26 cellular contexts compared by ENCODE assay signal in genomic region chr1:50705041-50705440, GRCh38.
DNase-seq lines count a peak whose midpoint lies in the region; ATAC-seq, FAIRE-seq and TF ChIP-seq lines count a peak whose summit lies in the region.
"Had no signal": no experiment of that assay in that cellular context is flagged by ENCODE, and none has a peak within 500 bp of the region (broad histone marks: within the 10 kb centered on the region; RNA-seq: fewer than 3 reads in every experiment).

No MANE protein-coding gene starts in this region.

- no peaks in the 10 kb centered on the region for H3K4me1 Mint-ChIP-seq in activated T-helper 1 cell treated with anti-CD3 and anti-CD28 coated beads, Interleukin-12 subunit alpha, Interleukin-12 subunit beta, Interleukin-2, Interleukin-4 antibody, amounts not matched to agents 30 ng/mL and 10 ng/mL and 1 ng/mL, durations not matched to agents 14 hours and 24 hours and 36 hours (ENCODE audit: low read depth)
- H3K4me1 Mint-ChIP-seq in T-helper 17 cell: peaks cover 9% of the 10 kb centered on the region

- TF ChIP-seq POLR2A in gastrocnemius medialis (IDR thresholded peaks at IDR 0.05): no peak

- H3K4me3 Mint-ChIP-seq in activated T-helper 1 cell treated with anti-CD3 and anti-CD28 coated beads, Interleukin-12 subunit alpha, Interleukin-12 subunit beta, Interleukin-2, Interleukin-4 antibody, amounts not matched to agents 30 ng/mL and 10 ng/mL and 1 ng/mL, durations not matched to agents 14 hours and 24 hours and 36 hours: no peak overlapping the region
- no peak overlapping the region for H3K4me3 Mint-ChIP-seq in T-helper 17 cell
- H3K4me3 Mint-ChIP-seq: activated CD8-positive, alpha-beta T cell treated with anti-CD3 and anti-CD28 coated beads for 36 hours; activated naive CD8-positive, alpha-beta T cell treated with anti-CD3 and anti-CD28 coated beads for 36 hours; CD4-positive, alpha-beta T cell; mesothelial cell of epicardium; naive thymus-derived CD8-positive, alpha-beta T cell had no signal

- H3K36me3 Mint-ChIP-seq in activated T-helper 1 cell treated with anti-CD3 and anti-CD28 coated beads, Interleukin-12 subunit alpha, Interleukin-12 subunit beta, Interleukin-2, Interleukin-4 antibody, amounts not matched to agents 30 ng/mL and 10 ng/mL and 1 ng/mL, durations not matched to agents 14 hours and 24 hours and 36 hours (ENCODE audit: low read depth): no peaks in the 10 kb centered on the region
- peaks cover 2% of the 10 kb centered on the region for H3K36me3 Mint-ChIP-seq in T-helper 17 cell (ENCODE audit: low read depth)
- H3K36me3 Mint-ChIP-seq: mesothelial cell of epicardium had no signal

- in situ Hi-C loops in gastrocnemius medialis (cut with MboI; ENCODE audit: low sequenced_read_pairs in 4 of 4): no loop called here

- H3K9me3 Mint-ChIP-seq in activated T-helper 1 cell treated with anti-CD3 and anti-CD28 coated beads, Interleukin-12 subunit alpha, Interleukin-12 subunit beta, Interleukin-2, Interleukin-4 antibody, amounts not matched to agents 30 ng/mL and 10 ng/mL and 1 ng/mL, durations not matched to agents 14 hours and 24 hours and 36 hours: no peaks in the 10 kb centered on the region
- H3K9me3 Mint-ChIP-seq: activated CD8-positive, alpha-beta T cell treated with anti-CD3 and anti-CD28 coated beads for 36 hours; activated naive CD8-positive, alpha-beta T cell treated with anti-CD3 and anti-CD28 coated beads for 36 hours; activated T-helper 2 cell treated with anti-CD3 and anti-CD28 coated beads, Interferon-gamma antibody, Interleukin-2, Interleukin-4, amounts not matched to agents 10 μg/mL and 5 μg/mL and 100 μg/mL, durations not matched to agents 14 hours and 24 hours and 36 hours; CD4-positive, alpha-beta T cell; mesothelial cell of epicardium; naive thymus-derived CD8-positive, alpha-beta T cell had no signal

- H3K27ac ChIP-seq in gastrocnemius medialis: peak overlapping the region in 3 of 4 donors; percentile 2 to 29 (median 6)
- H3K27ac ChIP-seq: Peyer's patch, SJCRH30, thoracic aorta had no signal

- no peaks in the 10 kb centered on the region for H3K36me3 ChIP-seq in bronchial epithelial cell (ENCODE audit: control insufficient read depth, insufficient read depth, low read length)
- H3K36me3 ChIP-seq in gastrocnemius medialis: no peaks in the 10 kb centered on the region
- H3K36me3 ChIP-seq: Peyer's patch, SJCRH30, thoracic aorta had no signal

- peaks cover 38 to 44% of the 10 kb centered on the region in 2 donors for H3K4me1 ChIP-seq in gastrocnemius medialis
- H3K4me1 ChIP-seq: Peyer's patch had no signal

- ATAC-seq in gastrocnemius medialis: peak in 1 of 2 donors; percentile 61
- no peak for ATAC-seq in T-helper 17 cell
- ATAC-seq: activated CD8-positive, alpha-beta T cell treated with anti-CD3 and anti-CD28 coated beads for 36 hours; naive thymus-derived CD8-positive, alpha-beta T cell; stimulated activated naive CD8-positive, alpha-beta T cell treated with anti-CD3 and anti-CD28 coated beads, Interleukin-15, Interleukin-2, amounts not matched to agents 100 U/mL and 50 U/mL, for 24 hours had no signal

- peak; percentile 31 for DNase-seq in NCI-H2107 treated with DMSO at 0.1 percent for 48 hours (lab: John Stamatoyannopoulos, UW; ENCODE audit: unreplicated experiment)
- no peak for DNase-seq in NCI-H2107 (lab: John Stamatoyannopoulos, UW)
- peak; percentile 45 for DNase-seq in NCI-H1694 treated with DMSO at 0.1 percent for 48 hours (lab: John Stamatoyannopoulos, UW)
- peak; percentile 20 for DNase-seq in bronchial epithelial cell (ENCODE audit: low read depth)
- DNase-seq in gastrocnemius medialis: no peak
- DNase-seq in activated T-helper 1 cell treated with anti-CD3 and anti-CD28 coated beads, Interleukin-12 subunit alpha, Interleukin-12 subunit beta, Interleukin-2, Interleukin-4 antibody, amounts not matched to agents 30 ng/mL and 10 ng/mL and 1 ng/mL, durations not matched to agents 14 hours and 24 hours and 36 hours (ENCODE audit: low spot score): no peak
- no peak for DNase-seq in NCI-H1105 treated with DMSO at 0.1 percent for 48 hours (lab: John Stamatoyannopoulos, UW)
- DNase-seq in T-helper 17 cell: no peak
- DNase-seq: activated CD8-positive, alpha-beta T cell treated with anti-CD3 and anti-CD28 coated beads for 36 hours; activated naive CD8-positive, alpha-beta T cell treated with anti-CD3 and anti-CD28 coated beads for 36 hours; aorta; CD4-positive, alpha-beta T cell; naive thymus-derived CD8-positive, alpha-beta T cell; NCI-H1930; NCI-H510A; nucleus accumbens; Peyer's patch; stimulated activated naive CD8-positive, alpha-beta T cell treated with anti-CD3 and anti-CD28 coated beads, Interleukin-15, Interleukin-2, amounts not matched to agents 100 U/mL and 50 U/mL, for 24 hours had no signal

- H3K27ac Mint-ChIP-seq in activated T-helper 1 cell treated with anti-CD3 and anti-CD28 coated beads, Interleukin-12 subunit alpha, Interleukin-12 subunit beta, Interleukin-2, Interleukin-4 antibody, amounts not matched to agents 30 ng/mL and 10 ng/mL and 1 ng/mL, durations not matched to agents 14 hours and 24 hours and 36 hours: no peak overlapping the region
- no peak overlapping the region for H3K27ac Mint-ChIP-seq in T-helper 17 cell
- H3K27ac Mint-ChIP-seq: activated CD8-positive, alpha-beta T cell treated with anti-CD3 and anti-CD28 coated beads for 36 hours; activated naive CD8-positive, alpha-beta T cell treated with anti-CD3 and anti-CD28 coated beads for 36 hours; activated T-helper 2 cell treated with anti-CD3 and anti-CD28 coated beads, Interferon-gamma antibody, Interleukin-2, Interleukin-4, amounts not matched to agents 10 μg/mL and 5 μg/mL and 100 μg/mL, durations not matched to agents 14 hours and 24 hours and 36 hours; CD4-positive, alpha-beta T cell had no signal

- H3K27me3 ChIP-seq in bronchial epithelial cell (ENCODE audit: control insufficient read depth, insufficient read depth, low read length): no peaks in the 10 kb centered on the region
- H3K27me3 ChIP-seq in gastrocnemius medialis: no peaks in the 10 kb centered on the region
- H3K27me3 ChIP-seq: Peyer's patch, SJCRH30 had no signal

- no peak overlapping the region for H3K4me3 ChIP-seq in bronchial epithelial cell (ENCODE audit: low read depth, low read length)
- H3K4me3 ChIP-seq in gastrocnemius medialis: no peak overlapping the region
- H3K4me3 ChIP-seq: Peyer's patch, SJCRH30, thoracic aorta had no signal

- H3K9me3 ChIP-seq in gastrocnemius medialis: no peaks in the 10 kb centered on the region
- no peaks in the 10 kb centered on the region for H3K9me3 ChIP-seq in T-helper 17 cell (ENCODE audit: control insufficient read depth, low read length, poor library complexity, severe bottlenecking)
- H3K9me3 ChIP-seq: Peyer's patch, SJCRH30, thoracic aorta had no signal

- no peak for TF ChIP-seq CTCF in bronchial epithelial cell (IDR thresholded peaks at IDR 0.05; ENCODE audit: insufficient read depth, low read length, severe bottlenecking)
- TF ChIP-seq CTCF in gastrocnemius medialis (IDR thresholded peaks at IDR 0.05 in 4 of 5, conservative IDR thresholded peaks at IDR 0.05 in 1 of 5): no peak

- no peak for FAIRE-seq in bronchial epithelial cell (lab: Jason Lieb, UNC)
- FAIRE-seq: D721Med, H54, TTC549, urothelium cell line had no signal

- intact Hi-C loops in gastrocnemius medialis (cut with DNase I; ENCODE audit: low total_unique reads): no loop called here
- intact Hi-C loops in activated T-helper 1 cell treated with anti-CD3 and anti-CD28 coated beads, Interleukin-12 subunit alpha, Interleukin-12 subunit beta, Interleukin-2, Interleukin-4 antibody, amounts not matched to agents 30 ng/mL and 10 ng/mL and 1 ng/mL, durations not matched to agents 14 hours and 24 hours and 36 hours (cut with micrococcal nuclease): loop anchor here (10.0 kb wide), 1 partner anchor 280 kb away; the partner anchor contains the start of gene DMRTA2

- H3K27me3 Mint-ChIP-seq in activated T-helper 1 cell treated with anti-CD3 and anti-CD28 coated beads, Interleukin-12 subunit alpha, Interleukin-12 subunit beta, Interleukin-2, Interleukin-4 antibody, amounts not matched to agents 30 ng/mL and 10 ng/mL and 1 ng/mL, durations not matched to agents 14 hours and 24 hours and 36 hours (ENCODE audit: insufficient read depth): no peaks in the 10 kb centered on the region
- no peaks in the 10 kb centered on the region for H3K27me3 Mint-ChIP-seq in T-helper 17 cell
- H3K27me3 Mint-ChIP-seq: activated CD8-positive, alpha-beta T cell treated with anti-CD3 and anti-CD28 coated beads for 36 hours; activated naive CD8-positive, alpha-beta T cell treated with anti-CD3 and anti-CD28 coated beads for 36 hours; CD4-positive, alpha-beta T cell; naive thymus-derived CD8-positive, alpha-beta T cell had no signal

Comparison
In these comparisons a context has a peak if more than half of its experiments do, and no peak if none do; other contexts are left out.
1. DNase-seq: peak in NCI-H2107 treated with DMSO at 0.1 percent for 48 hours (single experiment), NCI-H1694 treated with DMSO at 0.1 percent for 48 hours (single experiment) and bronchial epithelial cell (single experiment); none in NCI-H2107 (single experiment), gastrocnemius medialis (0 of 2), activated T-helper 1 cell treated with anti-CD3 and anti-CD28 coated beads, Interleukin-12 subunit alpha, Interleukin-12 subunit beta, Interleukin-2, Interleukin-4 antibody, amounts not matched to agents 30 ng/mL and 10 ng/mL and 1 ng/mL, durations not matched to agents 14 hours and 24 hours and 36 hours (single experiment), NCI-H1105 treated with DMSO at 0.1 percent for 48 hours (single experiment) and T-helper 17 cell (0 of 3).